8 cellular contexts compared by ENCODE assay signal in the genomic region with DNA sequence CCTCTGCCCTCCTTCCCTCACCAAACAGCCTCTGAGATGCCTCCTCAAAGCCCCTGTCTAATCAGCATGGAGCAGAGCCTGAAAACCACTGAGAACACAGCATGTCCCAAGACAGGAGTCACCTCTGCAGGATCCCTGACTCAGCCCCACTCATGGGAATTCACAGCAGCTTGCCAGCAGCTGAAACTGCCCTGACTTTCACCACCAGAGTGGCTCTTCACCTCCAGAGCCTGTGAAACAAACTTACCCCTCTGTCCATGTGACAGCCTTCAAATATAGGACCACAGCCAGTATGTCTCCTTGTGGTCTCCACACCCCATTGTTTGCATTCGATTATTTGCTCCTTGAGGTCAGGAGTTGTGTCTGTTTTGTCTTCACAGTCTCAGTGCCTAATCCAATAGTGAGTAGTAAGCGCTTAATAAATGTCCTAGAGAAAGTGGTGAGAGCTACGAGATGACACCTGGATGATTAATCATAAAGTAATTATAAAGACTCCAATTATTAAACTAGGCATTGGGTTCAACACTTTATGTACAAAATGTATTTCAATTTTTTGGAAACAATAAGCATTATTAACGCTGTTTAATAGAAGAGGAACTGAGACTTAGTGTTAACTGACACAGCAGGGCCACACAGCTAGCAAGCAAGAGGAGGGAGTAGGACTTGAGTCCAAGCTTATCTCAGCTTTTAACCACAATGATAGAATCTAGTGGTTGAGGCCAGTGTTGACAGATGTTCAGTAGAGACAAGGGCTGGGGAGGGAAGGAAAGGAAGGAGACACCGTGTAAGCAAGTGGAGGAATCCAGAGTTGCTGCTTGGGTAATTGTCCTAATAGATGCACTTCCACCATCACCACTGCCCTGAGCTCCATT.
DNase-seq lines count a peak whose midpoint lies in the region; ATAC-seq and TF ChIP-seq lines count a peak whose summit lies in the region.

No MANE protein-coding gene starts in this region.

- H3K4me1 ChIP-seq in GM23248 (ENCODE audit: insufficient read depth) (peaks cover 41% of the 10 kb centered on the region), heart right ventricle (peaks cover 0 to 62% (median 15%) of the 10 kb centered on the region in 9 donors), BE2C (no peaks in the 10 kb centered on the region; the same call in 1 of the 2 replicates), sigmoid colon (peaks cover 0 to 21% (median 7%) of the 10 kb centered on the region in 4 donors)

- H3K9ac ChIP-seq in GM23248 = no peak overlapping the region

- H3K27ac ChIP-seq in GM23248 = no peak overlapping the region
- no peak overlapping the region for H3K27ac ChIP-seq in heart right ventricle
- H3K27ac ChIP-seq in sigmoid colon = no peak overlapping the region

- H4K20me1 ChIP-seq in GM23248 (ENCODE audit: insufficient read depth) = no peaks in the 10 kb centered on the region

- peak; percentile 5 for TF ChIP-seq POLR2A in GM18505 (IDR thresholded peaks at IDR 0.05; ENCODE audit: borderline replicate concordance, extremely low read depth, insufficient read depth, insufficient read length)
- TF ChIP-seq POLR2A in sigmoid colon (IDR thresholded peaks at IDR 0.05) = no peak

- H3K9me3 ChIP-seq in GM23248 (ENCODE audit: low read depth) (no peaks in the 10 kb centered on the region), heart right ventricle (no peaks in the 10 kb centered on the region), BE2C (no peaks in the 10 kb centered on the region), sigmoid colon (no peaks in the 10 kb centered on the region)

- H3K4me3 ChIP-seq in GM23248 (no peak overlapping the region), heart right ventricle (no peak overlapping the region), BE2C (ENCODE audit: low read depth, low read length) (no peak overlapping the region), sigmoid colon (no peak overlapping the region)

- H3K36me3 ChIP-seq in GM23248 (ENCODE audit: low read depth) (no peaks in the 10 kb centered on the region), heart right ventricle (no peaks in the 10 kb centered on the region), BE2C (no peaks in the 10 kb centered on the region), sigmoid colon (no peaks in the 10 kb centered on the region)

- no peak for TF ChIP-seq EP300 in sigmoid colon (IDR thresholded peaks at IDR 0.05)

- no peaks in the 10 kb centered on the region for H3K79me2 ChIP-seq in GM23248 (ENCODE audit: insufficient read depth)

- no peak overlapping the region for H3K4me2 ChIP-seq in GM23248 (ENCODE audit: unreplicated experiment)

- peaks cover 35% of the 10 kb centered on the region for H3F3A ChIP-seq in GM23248 (ENCODE audit: insufficient read depth)

- no peaks in the 10 kb centered on the region for H3K27me3 ChIP-seq in GM23248 (replicated peaks; ENCODE audit: insufficient read depth)
- peaks cover 0 to 83% (median 0%) of the 10 kb centered on the region in 7 donors for H3K27me3 ChIP-seq in heart right ventricle
- H3K27me3 ChIP-seq in BE2C = no peaks in the 10 kb centered on the region
- no peaks in the 10 kb centered on the region for H3K27me3 ChIP-seq in sigmoid colon

- DNase-seq in GM23248 = peak; percentile 84
- DNase-seq in LHCN-M2 (ENCODE audit: low read depth) = peak; percentile 72
- DNase-seq in heart right ventricle = peak in 1 of 2 donors; percentile 17
- DNase-seq in NCI-H146 treated with DMSO at 0.1 percent for 48 hours (lab: John Stamatoyannopoulos, UW; ENCODE audit: unreplicated experiment) = no peak
- DNase-seq in OCI-M2 (lab: John Stamatoyannopoulos, UW; ENCODE audit: unreplicated experiment) = no peak
- no peak for DNase-seq in BE2C
- no peak for DNase-seq in sigmoid colon

- H2AFZ ChIP-seq in GM23248 = no peak overlapping the region

- ATAC-seq in GM18505 (IDR thresholded peaks at IDR 0.05; ENCODE audit: unreplicated experiment) = peak; percentile 57
- peak in 6 of 8 donors; percentile 66 to 82 (median 76) for ATAC-seq in heart right ventricle

- no peaks in the 10 kb centered on the region for H3K9me2 ChIP-seq in GM23248 (ENCODE audit: insufficient read depth)

- TF ChIP-seq CTCF in heart right ventricle (IDR thresholded peaks at IDR 0.05) (no peak), BE2C (IDR thresholded peaks at IDR 0.05; ENCODE audit: low read depth, low read length) (no peak), sigmoid colon (IDR thresholded peaks at IDR 0.05) (no peak)

- intact Hi-C loops in heart right ventricle (cut with DNase I) = loop anchor here in 1 of 10 donors (10.0 kb wide), 1 partner anchor 116 kb away; no protein-coding TSS in a partner anchor
- intact Hi-C loops in sigmoid colon (cut with DNase I) = no loop called here

- in situ Hi-C loops in GM23248 (cut with MboI) = no loop called here

- WGBS in GM23248 (ENCODE audit: low coverage in 1 of 2, low lambda C conversion rate in 2 of 2, missing lambda C conversion rate in 2 of 2), 2 experiments = 68 to 78% methylated on average over 5 of the region's 5 CpGs
- 79 to 80% methylated on average over 5 of the region's 5 CpGs for WGBS in heart right ventricle, 2 donors
- WGBS in sigmoid colon, 2 donors = 58 to 72% methylated on average over 5 of the region's 5 CpGs

Comparison
In these comparisons a context has a peak if more than half of its experiments do, and no peak if none do; other contexts are left out.
1. DNase-seq: peak in GM23248 (single experiment) and LHCN-M2 (single experiment); none in NCI-H146 treated with DMSO at 0.1 percent for 48 hours (single experiment), OCI-M2 (single experiment), BE2C (single experiment) and sigmoid colon (single experiment).